Comparison of ENCODE assay signal across 8 cellular contexts in genomic region chr11:66267379-66268209, GRCh38. TPM values are rescaled to one million over a fixed set of nuclear protein-coding genes. Genes with fewer than 3 reads are reported as not detected.
DNase-seq lines count a peak whose midpoint lies in the region; ATAC-seq lines count a peak whose summit lies in the region.

No MANE protein-coding gene starts in this region.

- DNase-seq in NCI-H1436 (lab: John Stamatoyannopoulos, UW) (peak; percentile 83), NCI-H1436 treated with DMSO at 0.1 percent for 48 hours (lab: John Stamatoyannopoulos, UW) (no peak), NCI-H2171 treated with DMSO at 0.1 percent for 48 hours (lab: John Stamatoyannopoulos, UW) (peak; percentile 77), cerebellum (ENCODE audit: low spot score) (peak; percentile 88), kidney glomerular epithelial cell (lab: John Stamatoyannopoulos, UW) (peak; percentile 54)
- peak; percentile 73 for DNase-seq in activated CD4-positive, alpha-beta T cell treated with anti-CD3 and anti-CD28 coated beads for 1 hour
- DNase-seq in stimulated activated CD4-positive, alpha-beta T cell treated with anti-CD3 and anti-CD28 coated beads, Interleukin-15, amount 100 ng/mL, for 24 hours: peak; percentile 89

- peak; percentile 53 for ATAC-seq in HG02852 (IDR thresholded peaks at IDR 0.05; ENCODE audit: unreplicated experiment)

RNA-seq across cellular contexts. Expression of gene RAB1B, which starts 0.8 kb away (rescaled TPM):
- 25.9 TPM for total RNA-seq in cerebellum

RNA-seq across cellular contexts. Expression of gene KLC2, which starts 10.1 kb away (rescaled TPM):
- 25.0 TPM for total RNA-seq in cerebellum

RNA-seq across cellular contexts. Expression of gene CNIH2, which starts 10.4 kb away (rescaled TPM):
- total RNA-seq in cerebellum: 36.8 TPM

RNA-seq across cellular contexts. Expression of gene YIF1A, which starts 21.3 kb away (rescaled TPM):
- total RNA-seq in cerebellum: 28.1 TPM

RNA-seq across cellular contexts. Expression of gene TMEM151A, which starts 24.1 kb away (rescaled TPM):
- total RNA-seq in cerebellum: 6.4 TPM
